ENCODE assay signal across 12 cellular contexts in genomic region chr2:6937157-6937556, GRCh38. TPM values are rescaled to one million over a fixed set of nuclear protein-coding genes. Genes with fewer than 3 reads are reported as not detected.
A peak's percentile ranks its signal among the peaks of the same experiment; 100 is the strongest.
DNase-seq lines count a peak whose midpoint lies in the region; ATAC-seq and TF ChIP-seq lines count a peak whose summit lies in the region.
"Had no signal": no experiment of that assay in that cellular context is flagged by ENCODE, and none has a peak within 500 bp of the region (broad histone marks: within the 10 kb centered on the region; RNA-seq: fewer than 3 reads in every experiment).

No MANE protein-coding gene starts in this region.

- peak overlapping the region; percentile 47 for H3K4me2 ChIP-seq in BLaER1

- intact Hi-C loops in lower leg skin (cut with DNase I; ENCODE audit: low total_unique reads) = no loop called here

- TF ChIP-seq CTCF in VCaP (conservative IDR thresholded peaks at IDR 0.05) (no peak), lower leg skin (IDR thresholded peaks at IDR 0.05) (no peak)

- peaks cover 16% of the 10 kb centered on the region for H3K36me3 ChIP-seq in BLaER1

- TF ChIP-seq POLR2A in lower leg skin (IDR thresholded peaks at IDR 0.05) (no peak), GM18505 (IDR thresholded peaks at IDR 0.05; ENCODE audit: borderline replicate concordance, extremely low read depth, insufficient read depth, insufficient read length) (no peak)

- H3K9me3 ChIP-seq in BLaER1 = no peaks in the 10 kb centered on the region

- 85 to 100% methylated on average over 2 of the region's 2 CpGs for WGBS in lower leg skin, 2 donors

- in situ Hi-C loops in G401 (cut with HindIII; ENCODE audit: low sequenced_read_pairs) = no loop called here

- no peaks in the 10 kb centered on the region for H4K20me1 ChIP-seq in BLaER1

- H3K4me1 ChIP-seq in BLaER1 = peaks cover 41% of the 10 kb centered on the region

- H3K27ac ChIP-seq in BLaER1 (no peak overlapping the region), VCaP (peak overlapping the region; percentile 50)

- H3K4me3 ChIP-seq in BLaER1 (no peak overlapping the region), lower leg skin (ENCODE audit: low read depth, poor library complexity, severe bottlenecking) (no peak overlapping the region)

- DNase-seq in G401 (ENCODE audit: low spot score) (peak; percentile 74), lower leg skin (ENCODE audit: low spot score in 2 of 2) (peak; percentile 7 to 39), NK-92 (lab: John Stamatoyannopoulos, UW; ENCODE audit: unreplicated experiment) (no peak)
- DNase-seq in stimulated activated CD4-positive, alpha-beta T cell treated with anti-CD3 and anti-CD28 coated beads, Interleukin-4, amount 100 ng/mL, for 1 hour = no peak
- DNase-seq: CD4-positive, alpha-beta memory T cell; Karpas-422; NCI-H2029 treated with DMSO at 0.1 percent for 48 hours; SHP77 had no signal

- ATAC-seq in GM18505 (IDR thresholded peaks at IDR 0.05; ENCODE audit: unreplicated experiment) = no peak
- ATAC-seq in HG02973 (IDR thresholded peaks at IDR 0.05; ENCODE audit: unreplicated experiment) = no peak

- H3K27me3 ChIP-seq in BLaER1 = no peaks in the 10 kb centered on the region

- no peak overlapping the region for H3K9ac ChIP-seq in BLaER1

RNA-seq across cellular contexts. Expression of gene RNF144A, which starts 19.9 kb away (rescaled TPM):
- total RNA-seq in G401 (2014; rRNA removed; shearing (Covaris generic)) = 3.3 and 13.4 TPM in 2 replicates
- 10 to 100 TPM in 1 of 4 donors, 1 to 10 TPM in 3; 5.2 to 10.9 (median 7.6) TPM for total RNA-seq in lower leg skin

RNA-seq across cellular contexts. Expression of gene RSAD2, which starts 59.6 kb away (rescaled TPM):
- not detected in 2 replicates for total RNA-seq in G401 (2014; rRNA removed; shearing (Covaris generic))
- total RNA-seq in lower leg skin = 1 to 10 TPM in 1 of 4 donors, under 1 TPM in 2, not detected in 1; 0.08 to 1.5 (median 0.45) TPM

Comparison
In these comparisons a context has a peak if more than half of its experiments do, and no peak if none do; other contexts are left out.
1. DNase-seq: peak in G401 (single experiment) and lower leg skin (2 of 2); none in stimulated activated CD4-positive, alpha-beta T cell treated with anti-CD3 and anti-CD28 coated beads, Interleukin-4, amount 100 ng/mL, for 1 hour (single experiment) and NK-92 (single experiment).